Comparison of ENCODE assay signal across 24 cellular contexts in genomic region chr3:72405943-72406585, GRCh38. TPM values are rescaled to one million over a fixed set of nuclear protein-coding genes. Genes with fewer than 3 reads are reported as not detected.
DNase-seq lines count a peak whose midpoint lies in the region; ATAC-seq, FAIRE-seq and TF ChIP-seq lines count a peak whose summit lies in the region.
"Had no signal": no experiment of that assay in that cellular context is flagged by ENCODE, and none has a peak within 500 bp of the region (broad histone marks: within the 10 kb centered on the region; RNA-seq: fewer than 3 reads in every experiment).

No MANE protein-coding gene starts in this region.

- peaks cover 69% of the 10 kb centered on the region for H3K4me1 Mint-ChIP-seq in dendritic cell treated with granulocyte-macrophage colony-stimulating factor and Interleukin-4, amounts not matched to agents 40 ng/mL and 50 ng/mL, for 4 days (ENCODE audit: low read depth)

- H3K27ac ChIP-seq in left ventricle myocardium inferior (replicated peaks): no peak overlapping the region
- H3K27ac ChIP-seq in testis: no peak overlapping the region
- H3K27ac ChIP-seq: GM23248, ovary, upper lobe of left lung, WERI-Rb-1 had no signal

- H3K27me3 Mint-ChIP-seq in dendritic cell treated with granulocyte-macrophage colony-stimulating factor and Interleukin-4, amounts not matched to agents 40 ng/mL and 50 ng/mL, for 4 days: no peaks in the 10 kb centered on the region
- H3K27me3 Mint-ChIP-seq: activated CD4-positive, alpha-beta memory T cell treated with anti-CD3 and anti-CD28 coated beads, Interleukin-2, amount 10 ng/mL, durations not matched to agents 7 days and 5 days; CD4-positive, CD25-positive, alpha-beta regulatory T cell; T-cell had no signal

- H3K9me3 ChIP-seq in left ventricle myocardium inferior (replicated peaks) (no peaks in the 10 kb centered on the region), testis (no peaks in the 10 kb centered on the region)
- H3K9me3 ChIP-seq: ovary, upper lobe of left lung had no signal

- no peaks in the 10 kb centered on the region for H3K9me3 Mint-ChIP-seq in dendritic cell treated with granulocyte-macrophage colony-stimulating factor and Interleukin-4, amounts not matched to agents 40 ng/mL and 50 ng/mL, for 4 days
- H3K9me3 Mint-ChIP-seq: activated CD4-positive, alpha-beta memory T cell treated with anti-CD3 and anti-CD28 coated beads, Interleukin-2, amount 10 ng/mL, durations not matched to agents 7 days and 5 days; activated naive CD4-positive, alpha-beta T cell treated with anti-CD3 and anti-CD28 coated beads for 36 hours; CD4-positive, CD25-positive, alpha-beta regulatory T cell; T-cell had no signal

- no peak for FAIRE-seq in RCC 7860 (lab: Jason Lieb, UNC)

- peaks cover 10% of the 10 kb centered on the region for H3K36me3 Mint-ChIP-seq in dendritic cell treated with granulocyte-macrophage colony-stimulating factor and Interleukin-4, amounts not matched to agents 40 ng/mL and 50 ng/mL, for 4 days (ENCODE audit: low read depth)
- H3K36me3 Mint-ChIP-seq: CD4-positive, CD25-positive, alpha-beta regulatory T cell had no signal

- peak; percentile 71 for ATAC-seq in Right ventricle myocardium inferior

- no peaks in the 10 kb centered on the region for H3K27me3 ChIP-seq in left ventricle myocardium inferior (ENCODE audit: low read depth)
- H3K27me3 ChIP-seq in testis: no peaks in the 10 kb centered on the region
- H3K27me3 ChIP-seq: ovary, upper lobe of left lung had no signal

- in situ Hi-C loops in GM13976 (cut with MboI; ENCODE audit: low sequenced_read_pairs, unreplicated experiment): no loop called here

- no peak overlapping the region for H3K4me3 ChIP-seq in left ventricle myocardium inferior
- no peak overlapping the region for H3K4me3 ChIP-seq in testis
- H3K4me3 ChIP-seq: GM23248, lung, ovary, upper lobe of left lung had no signal

- no peaks in the 10 kb centered on the region for H3K36me3 ChIP-seq in left ventricle myocardium inferior
- H3K36me3 ChIP-seq in testis (ENCODE audit: low read depth, missing control alignments): no peaks in the 10 kb centered on the region
- H3K36me3 ChIP-seq: ovary, upper lobe of left lung had no signal

- TF ChIP-seq POLR2A in testis (IDR thresholded peaks at IDR 0.05): no peak

- H3K4me3 Mint-ChIP-seq in dendritic cell treated with granulocyte-macrophage colony-stimulating factor and Interleukin-4, amounts not matched to agents 40 ng/mL and 50 ng/mL, for 4 days: no peak overlapping the region
- H3K4me3 Mint-ChIP-seq: activated CD4-positive, alpha-beta memory T cell treated with anti-CD3 and anti-CD28 coated beads, Interleukin-2, amount 10 ng/mL, durations not matched to agents 7 days and 5 days; activated naive CD4-positive, alpha-beta T cell treated with anti-CD3 and anti-CD28 coated beads for 36 hours; T-cell had no signal

- peak overlapping the region; percentile 11 for H3K27ac Mint-ChIP-seq in dendritic cell treated with granulocyte-macrophage colony-stimulating factor and Interleukin-4, amounts not matched to agents 40 ng/mL and 50 ng/mL, for 4 days
- H3K27ac Mint-ChIP-seq: activated CD4-positive, alpha-beta memory T cell treated with anti-CD3 and anti-CD28 coated beads, Interleukin-2, amount 10 ng/mL, durations not matched to agents 7 days and 5 days; activated naive CD4-positive, alpha-beta T cell treated with anti-CD3 and anti-CD28 coated beads for 36 hours; T-cell had no signal

- DNase-seq in Right ventricle myocardium inferior (ENCODE audit: missing footprints) (no peak), left ventricle myocardium inferior (no peak), medulla oblongata (ENCODE audit: extremely low spot score) (peak; percentile 70), testis (peak; percentile 42), RKO (ENCODE audit: low spot score) (no peak), RCC 7860 (ENCODE audit: low spot score) (no peak), GM13976 (ENCODE audit: low spot score) (no peak)
- DNase-seq: activated CD4-positive, alpha-beta memory T cell treated with anti-CD3 and anti-CD28 coated beads, Interleukin-2, amount 10 ng/mL, durations not matched to agents 7 days and 5 days; activated naive CD4-positive, alpha-beta T cell treated with anti-CD3 and anti-CD28 coated beads for 36 hours; activated T-cell treated with anti-CD3 and anti-CD28 coated beads, Interleukin-2, amount 50 U/mL, for 1 hour; CD4-positive, CD25-positive, alpha-beta regulatory T cell; dermis blood vessel endothelial cell; DMS53; erythroblast; GM23248; IMR-90; NCI-H187; NCI-H226; ovary; T-cell; upper lobe of left lung; WERI-Rb-1 had no signal

- 31 to 33% methylated on average over 6 to 7 of the region's 7 CpGs for WGBS in testis, 2 donors

- TF ChIP-seq CTCF in left ventricle myocardium inferior (IDR thresholded peaks at IDR 0.05; ENCODE audit: borderline replicate concordance) (no peak), testis (IDR thresholded peaks at IDR 0.05) (no peak), GM13976 (IDR thresholded peaks at IDR 0.05; ENCODE audit: borderline replicate concordance, control extremely low read depth, extremely low read depth, insufficient read depth, missing control alignments) (no peak)

- intact Hi-C loops in Right ventricle myocardium inferior (cut with DNase I): no loop called here
- intact Hi-C loops in left ventricle myocardium inferior (cut with micrococcal nuclease): no loop called here
- intact Hi-C loops in dendritic cell treated with granulocyte-macrophage colony-stimulating factor and Interleukin-4, amounts not matched to agents 40 ng/mL and 50 ng/mL, for 4 days (cut with micrococcal nuclease): no loop called here
- intact Hi-C loops in testis (cut with DNase I; ENCODE audit: low total_unique reads): no loop called here

- H3K4me1 ChIP-seq in left ventricle myocardium inferior: peaks cover 76% of the 10 kb centered on the region
- peaks cover 36% of the 10 kb centered on the region for H3K4me1 ChIP-seq in testis

RNA-seq across cellular contexts. Expression of gene RYBP, which starts 40.4 kb away (rescaled TPM):
- 6.5 TPM for total RNA-seq in Right ventricle myocardium inferior
- 7.6 TPM for total RNA-seq in left ventricle myocardium inferior
- total RNA-seq in testis: 10 to 100 TPM; 19.8 to 22.1 TPM
- polyA plus RNA-seq in testis (ENCODE audit: insufficient read depth, low read depth, low replicate concordance): 32.2 TPM

Comparison
In these comparisons a context has a peak if more than half of its experiments do, and no peak if none do; other contexts are left out.
1. DNase-seq: peak in medulla oblongata (single experiment) and testis (single experiment); none in Right ventricle myocardium inferior (single experiment), left ventricle myocardium inferior (single experiment), RKO (single experiment), RCC 7860 (single experiment) and GM13976 (single experiment).